Comparison of ENCODE assay signal across 14 cellular contexts in the genomic region with DNA sequence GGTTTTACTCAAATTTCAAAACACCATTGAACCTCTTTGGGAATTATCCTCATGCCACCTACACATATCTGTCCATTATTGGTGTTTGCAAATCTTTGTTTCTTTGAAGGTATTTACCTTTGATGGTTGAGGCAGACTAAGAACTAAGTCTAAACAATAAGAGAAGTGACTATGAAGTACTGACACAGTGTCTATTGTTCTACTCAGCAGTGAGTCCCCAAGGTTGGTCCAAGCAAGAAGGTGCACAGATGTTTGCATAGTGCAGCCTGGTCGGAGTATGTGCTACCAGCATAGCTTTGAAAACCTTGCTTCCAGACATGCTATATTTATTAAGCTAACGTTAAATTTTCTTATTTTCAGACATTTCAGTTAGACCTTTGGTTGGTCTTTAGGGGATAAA. TPM values are rescaled to one million over a fixed set of nuclear protein-coding genes. Genes with fewer than 3 reads are reported as not detected.
A peak's percentile ranks its signal among the peaks of the same experiment; 100 is the strongest.
DNase-seq lines count a peak whose midpoint lies in the region; ATAC-seq and TF ChIP-seq lines count a peak whose summit lies in the region.
"Had no signal": no experiment of that assay in that cellular context is flagged by ENCODE, and none has a peak within 500 bp of the region (broad histone marks: within the 10 kb centered on the region; RNA-seq: fewer than 3 reads in every experiment).

No MANE protein-coding gene starts in this region.

- no peak overlapping the region for H3K4me3 ChIP-seq in mammary epithelial cell (replicated peaks in 1 of 3; ENCODE audit: insufficient read depth in 1 of 3, low read depth in 2 of 3, low read length in 3 of 3)
- H3K4me3 ChIP-seq in stomach smooth muscle (ENCODE audit: low read length in 2 of 2) = no peak overlapping the region
- H3K4me3 ChIP-seq: BLaER1, HAP-1 had no signal

- H3K27me3 Mint-ChIP-seq in MCF 10A (ENCODE audit: insufficient read depth, unreplicated experiment) = no peaks in the 10 kb centered on the region
- no peaks in the 10 kb centered on the region for H3K27me3 Mint-ChIP-seq in memory B cell

- in situ Hi-C loops in mammary epithelial cell (cut with MboI; ENCODE audit: low sequenced_read_pairs in 2 of 2) = no loop called here

- intact Hi-C loops in MCF 10A (cut with micrococcal nuclease) (no loop called here), mammary epithelial cell (cut with micrococcal nuclease) (no loop called here)

- dilution Hi-C loops in mammary epithelial cell (cut with HindIII; ENCODE audit: low sequenced_read_pairs) = no loop called here

- no peaks in the 10 kb centered on the region for H3K9me3 Mint-ChIP-seq in MCF 10A (ENCODE audit: unreplicated experiment)
- H3K9me3 Mint-ChIP-seq in memory B cell = peaks cover 4% of the 10 kb centered on the region
- H3K9me3 Mint-ChIP-seq: CD8-positive, alpha-beta memory T cell had no signal

- H3K4me3 Mint-ChIP-seq in MCF 10A (ENCODE audit: unreplicated experiment) (no peak overlapping the region), memory B cell (no peak overlapping the region)
- H3K4me3 Mint-ChIP-seq: CD8-positive, alpha-beta memory T cell had no signal

- H3K9ac ChIP-seq in mammary epithelial cell (ENCODE audit: insufficient read depth, low read length) (no peak overlapping the region), stomach smooth muscle (ENCODE audit: low read length in 2 of 2) (no peak overlapping the region)
- H3K9ac ChIP-seq: BLaER1 had no signal

- H3K27ac ChIP-seq in mammary epithelial cell (ENCODE audit: insufficient read depth, low read depth, low read length) (no peak overlapping the region), stomach smooth muscle (ENCODE audit: low read length) (peak overlapping the region; percentile 18)
- H3K27ac ChIP-seq: 22Rv1, BLaER1 had no signal

- peaks cover 77% of the 10 kb centered on the region for H3K79me2 ChIP-seq in mammary epithelial cell (ENCODE audit: insufficient read depth, low read length)

- H3K4me1 ChIP-seq in mammary epithelial cell (ENCODE audit: insufficient read depth, low read length) (peaks cover 26% of the 10 kb centered on the region), stomach smooth muscle (ENCODE audit: control insufficient read depth, insufficient read depth, low read length) (peaks cover 6% of the 10 kb centered on the region)

- TF ChIP-seq CTCF in MCF 10A (IDR thresholded peaks at IDR 0.05; ENCODE audit: unreplicated experiment) (no peak), mammary epithelial cell (conservative IDR thresholded peaks at IDR 0.05 in 1 of 2, IDR thresholded peaks at IDR 0.05 in 1 of 2; ENCODE audit: extremely low read depth in 1 of 2, insufficient read depth in 1 of 2, low read depth in 1 of 2, low read length in 2 of 2) (no peak)

- H3K4me1 Mint-ChIP-seq in MCF 10A (ENCODE audit: insufficient read depth, unreplicated experiment) = peaks cover 50% of the 10 kb centered on the region
- H3K4me1 Mint-ChIP-seq in memory B cell = peaks cover 29% of the 10 kb centered on the region

- 96% methylated on average over 2 of the region's 2 CpGs for WGBS in mammary epithelial cell (ENCODE audit: low coverage, missing lambda C conversion rate)

- POLR2A ChIA-PET in MCF 10A (lab: Yijun Ruan, JAX) = interaction anchor here (0.6 to 4.6 kb wide), 7 partner anchors 9 to 186 kb away, joined by 3 to 79 read pairs (median 3); partner anchors contain the start of gene LRRC1

- DNase-seq in MCF 10A (ENCODE audit: unreplicated experiment) (no peak), mammary epithelial cell (no peak), memory B cell (ENCODE audit: low spot score in 2 of 2) (no peak), medulla oblongata (ENCODE audit: extremely low spot score) (no peak), NCI-H748 treated with DMSO at 0.1 percent for 48 hours (lab: John Stamatoyannopoulos, UW) (no peak)
- DNase-seq: Caco-2; CD8-positive, alpha-beta memory T cell; GF-D8 had no signal

- H3K27me3 ChIP-seq in mammary epithelial cell (ENCODE audit: insufficient read depth, low read length) = no peaks in the 10 kb centered on the region
- H3K27me3 ChIP-seq in stomach smooth muscle (ENCODE audit: control insufficient read depth in 1 of 2, insufficient read depth in 2 of 2, low read length in 2 of 2) = no peaks in the 10 kb centered on the region
- H3K27me3 ChIP-seq: BLaER1 had no signal

- H2AFZ ChIP-seq in mammary epithelial cell (ENCODE audit: low read depth, low read length) = no peak overlapping the region

- no peak for ATAC-seq in memory B cell (ENCODE audit: low read depth)
- ATAC-seq in HG03571 (IDR thresholded peaks at IDR 0.05; ENCODE audit: unreplicated experiment) = no peak
- ATAC-seq in HG03520 (IDR thresholded peaks at IDR 0.05; ENCODE audit: unreplicated experiment) = no peak

- no peak overlapping the region for H3K4me2 ChIP-seq in mammary epithelial cell (ENCODE audit: insufficient read depth, low read depth, low read length)

- H3K27ac Mint-ChIP-seq in MCF 10A (ENCODE audit: low read depth, unreplicated experiment) = peak overlapping the region; percentile 20
- peak overlapping the region; percentile 68 for H3K27ac Mint-ChIP-seq in memory B cell
- H3K27ac Mint-ChIP-seq: CD8-positive, alpha-beta memory T cell had no signal

- H3K9me3 ChIP-seq in mammary epithelial cell (replicated peaks; ENCODE audit: insufficient read depth, low read length) (no peaks in the 10 kb centered on the region), stomach smooth muscle (ENCODE audit: control insufficient read depth in 2 of 2, low read length in 2 of 2) (no peaks in the 10 kb centered on the region)
- H3K9me3 ChIP-seq: BLaER1, Caco-2, HAP-1 had no signal

- CTCF ChIA-PET in MCF 10A (lab: Yijun Ruan, JAX) = interaction anchor here (0.7 kb wide), 1 partner anchor 50 kb away, joined by 4 read pairs; no protein-coding TSS in a partner anchor
- CTCF ChIA-PET in mammary epithelial cell (lab: Charles Lee; ENCODE audit: low non-redundant PET) = no interaction called here

- BruUV-seq in MCF 10A (replicated peaks; lab: Mats Ljungman, UMichigan) = no TSS peak
- BruUV-seq in mammary epithelial cell (replicated peaks; lab: Mats Ljungman, UMichigan) = no TSS peak

- no peaks in the 10 kb centered on the region for H4K20me1 ChIP-seq in mammary epithelial cell (ENCODE audit: insufficient read depth, low read length)
- H4K20me1 ChIP-seq: BLaER1 had no signal

- H3K36me3 Mint-ChIP-seq in MCF 10A (ENCODE audit: insufficient read depth, unreplicated experiment) (peaks cover 6% of the 10 kb centered on the region), memory B cell (no peaks in the 10 kb centered on the region)

- H3K36me3 ChIP-seq in mammary epithelial cell (ENCODE audit: insufficient read depth, low read length) (no peaks in the 10 kb centered on the region), stomach smooth muscle (ENCODE audit: control insufficient read depth in 2 of 2, insufficient read depth in 2 of 2, low read length in 2 of 2) (no peaks in the 10 kb centered on the region)
- H3K36me3 ChIP-seq: BLaER1, HAP-1 had no signal

RNA-seq across cellular contexts. Expression of gene LRRC1, which starts 19.5 kb away (rescaled TPM):
- total RNA-seq in MCF 10A (2022) (16.0 and 18.6 TPM in 2 replicates), mammary epithelial cell (10 to 100 TPM; 18.2 to 19.2 TPM)
- 12.4 TPM for polyA plus RNA-seq in mammary epithelial cell
- polyA minus RNA-seq in mammary epithelial cell = 11.6 TPM
